33 cellular contexts compared by ENCODE assay signal in genomic region chr5:171816666-171817065, GRCh38. TPM values are rescaled to one million over a fixed set of nuclear protein-coding genes. Genes with fewer than 3 reads are reported as not detected.
"Had no signal": no experiment of that assay in that cellular context is flagged by ENCODE, and none has a peak within 500 bp of the region (broad histone marks: within the 10 kb centered on the region; RNA-seq: fewer than 3 reads in every experiment).

No MANE protein-coding gene starts in this region.

- H3K9me3 ChIP-seq: gastrocnemius medialis had no signal

- H3K36me3 Mint-ChIP-seq: activated naive CD4-positive, alpha-beta T cell treated with anti-CD3 and anti-CD28 coated beads, Interleukin-2, amount 10 ng/mL, durations not matched to agents 7 days and 5 days; activated naive CD8-positive, alpha-beta T cell treated with anti-CD3 and anti-CD28 coated beads, Interleukin-2, amount 10 ng/mL, durations not matched to agents 7 days and 5 days had no signal

- H3K27ac ChIP-seq: brain microvascular endothelial cell, coronary artery, dorsolateral prefrontal cortex, foreskin keratinocyte, gastrocnemius medialis, heart left ventricle had no signal

- H3K4me1 ChIP-seq: foreskin keratinocyte, gastrocnemius medialis, heart left ventricle had no signal

- H3K9me3 Mint-ChIP-seq: activated CD4-positive, alpha-beta memory T cell treated with anti-CD3 and anti-CD28 coated beads, Interleukin-2, amount 10 ng/mL, durations not matched to agents 7 days and 5 days; activated CD4-positive, alpha-beta T cell treated with anti-CD3 and anti-CD28 coated beads, Interleukin-2, amount 10 ng/mL, durations not matched to agents 24 days and 14 days; activated naive CD4-positive, alpha-beta T cell treated with anti-CD3 and anti-CD28 coated beads, Interleukin-2, amount 10 ng/mL, durations not matched to agents 7 days and 5 days; central memory CD8-positive, alpha-beta T cell; dendritic cell treated with granulocyte-macrophage colony-stimulating factor and Interleukin-4, amounts not matched to agents 40 ng/mL and 50 ng/mL, for 4 days; endodermal cell had no signal

- H3K36me3 ChIP-seq: brain microvascular endothelial cell, gastrocnemius medialis, heart left ventricle had no signal

- H3K4me1 Mint-ChIP-seq: activated CD4-positive, alpha-beta memory T cell treated with anti-CD3 and anti-CD28 coated beads, Interleukin-2, amount 10 ng/mL, durations not matched to agents 7 days and 5 days; activated CD4-positive, alpha-beta T cell treated with anti-CD3 and anti-CD28 coated beads for 36 hours; activated CD4-positive, alpha-beta T cell treated with anti-CD3 and anti-CD28 coated beads, Interleukin-2, amount 10 ng/mL, durations not matched to agents 24 days and 14 days; activated naive CD4-positive, alpha-beta T cell treated with anti-CD3 and anti-CD28 coated beads, Interleukin-2, amount 10 ng/mL, durations not matched to agents 7 days and 5 days; activated naive CD8-positive, alpha-beta T cell treated with anti-CD3 and anti-CD28 coated beads, Interleukin-2, amount 10 ng/mL, durations not matched to agents 7 days and 5 days; central memory CD8-positive, alpha-beta T cell; endodermal cell had no signal

- H3K4me3 Mint-ChIP-seq: activated CD4-positive, alpha-beta memory T cell treated with anti-CD3 and anti-CD28 coated beads, Interleukin-2, amount 10 ng/mL, durations not matched to agents 7 days and 5 days; activated CD4-positive, alpha-beta T cell treated with anti-CD3 and anti-CD28 coated beads for 36 hours; activated CD4-positive, alpha-beta T cell treated with anti-CD3 and anti-CD28 coated beads, Interleukin-2, amount 10 ng/mL, durations not matched to agents 24 days and 14 days; activated naive CD4-positive, alpha-beta T cell treated with anti-CD3 and anti-CD28 coated beads, Interleukin-2, amount 10 ng/mL, durations not matched to agents 7 days and 5 days; activated naive CD8-positive, alpha-beta T cell treated with anti-CD3 and anti-CD28 coated beads, Interleukin-2, amount 10 ng/mL, durations not matched to agents 7 days and 5 days; activated T-cell treated with anti-CD3 and anti-CD28 coated beads, Interleukin-2, amount 50 U/mL, for 24 hours; activated T-cell treated with anti-CD3 and anti-CD28 coated beads, Interleukin-2, amount 50 U/mL, for 72 hours; central memory CD8-positive, alpha-beta T cell; dendritic cell treated with granulocyte-macrophage colony-stimulating factor and Interleukin-4, amounts not matched to agents 40 ng/mL and 50 ng/mL, for 4 days; endodermal cell had no signal

- DNase-seq: activated CD4-positive, alpha-beta memory T cell treated with anti-CD3 and anti-CD28 coated beads, Interleukin-2, amount 10 ng/mL, durations not matched to agents 7 days and 5 days; activated CD4-positive, alpha-beta T cell treated with anti-CD3 and anti-CD28 coated beads for 36 hours; activated CD4-positive, alpha-beta T cell treated with anti-CD3 and anti-CD28 coated beads, Interleukin-2, amount 10 ng/mL, durations not matched to agents 24 days and 14 days; activated CD4-positive, CD25-positive, alpha-beta regulatory T cell; activated CD4-positive, CD25-positive, alpha-beta regulatory T cell treated with anti-CD3 and anti-CD28 coated beads, Interleukin-2, amount 50 U/mL, for 72 hours; activated CD8-positive, alpha-beta memory T cell treated with anti-CD3 and anti-CD28 coated beads, Interleukin-2, amount 50 U/mL, for 48 hours; activated gamma-delta T cell; activated naive CD4-positive, alpha-beta T cell; activated naive CD4-positive, alpha-beta T cell treated with anti-CD3 and anti-CD28 coated beads, Interleukin-2, amount 10 ng/mL, durations not matched to agents 7 days and 5 days; activated naive CD8-positive, alpha-beta T cell treated with anti-CD3 and anti-CD28 coated beads, Interleukin-2, amount 10 ng/mL, durations not matched to agents 7 days and 5 days; activated T-cell treated with anti-CD3 and anti-CD28 coated beads for 4 hours; activated T-cell treated with anti-CD3 and anti-CD28 coated beads, Interleukin-2, amount 50 U/mL, for 24 hours; activated T-cell treated with anti-CD3 and anti-CD28 coated beads, Interleukin-2, amount 50 U/mL, for 72 hours; brain microvascular endothelial cell; dorsolateral prefrontal cortex; effector memory CD4-positive, alpha-beta T cell; endodermal cell; foreskin keratinocyte; gastrocnemius medialis; glutamatergic neuron; heart left ventricle; T-helper 2 cell had no signal

- H3K27me3 Mint-ChIP-seq: activated CD4-positive, alpha-beta T cell treated with anti-CD3 and anti-CD28 coated beads, Interleukin-2, amount 10 ng/mL, durations not matched to agents 24 days and 14 days; activated naive CD4-positive, alpha-beta T cell treated with anti-CD3 and anti-CD28 coated beads, Interleukin-2, amount 10 ng/mL, durations not matched to agents 7 days and 5 days; activated naive CD8-positive, alpha-beta T cell treated with anti-CD3 and anti-CD28 coated beads, Interleukin-2, amount 10 ng/mL, durations not matched to agents 7 days and 5 days; dendritic cell treated with granulocyte-macrophage colony-stimulating factor and Interleukin-4, amounts not matched to agents 40 ng/mL and 50 ng/mL, for 4 days had no signal

- H3K4me3 ChIP-seq: coronary artery, dorsolateral prefrontal cortex, gastrocnemius medialis, heart left ventricle had no signal

- H3K27ac Mint-ChIP-seq: activated CD4-positive, alpha-beta memory T cell treated with anti-CD3 and anti-CD28 coated beads, Interleukin-2, amount 10 ng/mL, durations not matched to agents 7 days and 5 days; activated CD4-positive, alpha-beta T cell treated with anti-CD3 and anti-CD28 coated beads for 36 hours; activated CD4-positive, alpha-beta T cell treated with anti-CD3 and anti-CD28 coated beads, Interleukin-2, amount 10 ng/mL, durations not matched to agents 24 days and 14 days; activated naive CD4-positive, alpha-beta T cell treated with anti-CD3 and anti-CD28 coated beads, Interleukin-2, amount 10 ng/mL, durations not matched to agents 7 days and 5 days; activated naive CD4-positive, alpha-beta T cell treated with anti-CD3 and anti-CD28 coated beads, Interleukin-2, amount 50 U/mL, for 72 hours; activated naive CD8-positive, alpha-beta T cell treated with anti-CD3 and anti-CD28 coated beads, Interleukin-2, amount 10 ng/mL, durations not matched to agents 7 days and 5 days; activated T-cell treated with anti-CD3 and anti-CD28 coated beads, Interleukin-2, amount 50 U/mL, for 24 hours; activated T-cell treated with anti-CD3 and anti-CD28 coated beads, Interleukin-2, amount 50 U/mL, for 72 hours; dendritic cell treated with granulocyte-macrophage colony-stimulating factor and Interleukin-4, amounts not matched to agents 40 ng/mL and 50 ng/mL, for 4 days; endodermal cell had no signal

- H3K27me3 ChIP-seq: brain microvascular endothelial cell, gastrocnemius medialis, heart left ventricle had no signal

RNA-seq across cellular contexts. Expression of gene SMIM23, which starts 31.0 kb away (rescaled TPM):
- total RNA-seq: activated CD4-positive, alpha-beta memory T cell treated with anti-CD3 and anti-CD28 coated beads, Interleukin-2, amount 10 ng/mL, durations not matched to agents 7 days and 5 days; activated CD4-positive, alpha-beta T cell treated with anti-CD3 and anti-CD28 coated beads for 36 hours; activated CD4-positive, alpha-beta T cell treated with anti-CD3 and anti-CD28 coated beads, Interleukin-2, amount 10 ng/mL, durations not matched to agents 24 days and 14 days; activated naive CD4-positive, alpha-beta T cell treated with anti-CD3 and anti-CD28 coated beads, Interleukin-2, amount 50 U/mL, for 72 hours; activated naive CD8-positive, alpha-beta T cell treated with anti-CD3 and anti-CD28 coated beads, Interleukin-2, amount 10 ng/mL, durations not matched to agents 7 days and 5 days; activated T-cell treated with anti-CD3 and anti-CD28 coated beads, Interleukin-2, amount 50 U/mL, for 72 hours; astrocyte; bronchial epithelial cell; cardiac septum; cerebellum; dorsolateral prefrontal cortex; endodermal cell; epithelial cell of proximal tubule; esophagus mucosa; foreskin keratinocyte; gastrocnemius medialis; heart left ventricle; T-helper 1 cell treated with Interleukin-12 subunit alpha and Interleukin-12 subunit beta and Interleukin-4 antibody, amounts not matched to agents 30 ng/mL and 1 ng/mL, for 36 hours had no signal
- polyA plus RNA-seq: foreskin keratinocyte, heart left ventricle had no signal
